In the genomic region with DNA sequence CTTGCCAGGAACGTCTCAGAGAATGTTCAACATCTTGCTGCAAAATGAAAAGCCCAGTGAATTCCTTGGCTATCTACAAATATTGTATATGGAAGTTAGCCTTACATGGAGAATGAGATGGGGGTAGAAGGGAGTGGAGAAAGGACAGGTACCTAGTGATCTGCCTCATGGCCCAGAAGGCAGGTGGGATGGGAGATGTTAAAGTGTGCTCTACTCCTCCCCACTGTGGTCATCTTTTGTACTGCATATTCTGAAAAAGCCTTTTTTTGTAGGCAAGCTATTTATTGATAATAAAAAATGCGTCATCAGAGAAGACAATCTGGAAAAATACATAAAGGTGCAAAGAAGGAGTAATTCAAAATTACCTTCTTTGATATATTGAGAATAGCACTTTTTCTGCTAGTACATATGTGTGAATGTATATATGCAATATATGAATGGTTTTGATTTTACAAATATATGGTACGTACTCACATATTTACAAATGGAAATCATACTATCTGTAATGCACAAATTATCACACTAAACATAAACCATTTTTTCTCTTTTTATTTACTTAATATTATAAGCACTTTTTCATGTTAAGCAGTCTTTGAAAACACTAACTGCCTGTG, we compare ENCODE assay signal across 9 cellular contexts. TPM values are rescaled to one million over a fixed set of nuclear protein-coding genes. Genes with fewer than 3 reads are reported as not detected.
DNase-seq lines count a peak whose midpoint lies in the region; ATAC-seq, FAIRE-seq and TF ChIP-seq lines count a peak whose summit lies in the region.
"Had no signal": no experiment of that assay in that cellular context is flagged by ENCODE, and none has a peak within 500 bp of the region (broad histone marks: within the 10 kb centered on the region; RNA-seq: fewer than 3 reads in every experiment).

No MANE protein-coding gene starts in this region.

- H3K36me3 ChIP-seq in PC-9 (ENCODE audit: low read depth) (no peaks in the 10 kb centered on the region), small intestine (ENCODE audit: control insufficient read depth in 2 of 2, insufficient read depth in 2 of 2, low read length in 2 of 2) (no peaks in the 10 kb centered on the region)

- H3K4me2 ChIP-seq in PC-9: no peak overlapping the region

- DNase-seq in NCI-H526 (lab: John Stamatoyannopoulos, UW) (peak; percentile 18 to 59), NCI-H526 treated with DMSO at 0.1 percent for 48 hours (lab: John Stamatoyannopoulos, UW) (no peak), PC-9 (peak in 1 of 2 experiments; percentile 5), fibroblast of the aortic adventitia (ENCODE audit: low read depth) (peak; percentile 35), small intestine (peak; percentile 56), hepatic stellate cell (ENCODE audit: low spot score) (no peak), caudate nucleus (lab: John Stamatoyannopoulos, UW) (no peak)

- H3K27me3 ChIP-seq in PC-9 (ENCODE audit: insufficient read depth, low read depth): no peaks in the 10 kb centered on the region
- no peaks in the 10 kb centered on the region for H3K27me3 ChIP-seq in small intestine (ENCODE audit: control insufficient read depth in 2 of 2, insufficient read depth in 2 of 2, low read length in 2 of 2)

- H3K4me3 ChIP-seq in PC-9 (no peak overlapping the region), fibroblast of the aortic adventitia (ENCODE audit: low read depth, low read length) (no peak overlapping the region), small intestine (ENCODE audit: low read depth in 1 of 2, low read length in 2 of 2) (no peak overlapping the region)

- H3K9me2 ChIP-seq in PC-9 (ENCODE audit: insufficient read depth): no peaks in the 10 kb centered on the region

- H3K27ac ChIP-seq in PC-9: no peak overlapping the region
- H3K27ac ChIP-seq in small intestine (ENCODE audit: low read depth in 1 of 2, low read length in 1 of 2): no peak overlapping the region
- no peak overlapping the region for H3K27ac ChIP-seq in caudate nucleus (ENCODE audit: low read depth, low read length)

- no TSS peak for BruUV-seq in PC-9 (replicated peaks; lab: Mats Ljungman, UMichigan)

- POLR2A ChIA-PET in PC-9 (lab: Charles Lee; ENCODE audit: unreplicated experiment): no interaction called here

- no peaks in the 10 kb centered on the region for H3K9me3 ChIP-seq in PC-9 (ENCODE audit: insufficient read depth, low read depth)
- no peaks in the 10 kb centered on the region for H3K9me3 ChIP-seq in small intestine (ENCODE audit: control insufficient read depth, low read depth)

- H3K79me2 ChIP-seq in PC-9 (ENCODE audit: low read depth): no peaks in the 10 kb centered on the region

- no peak for FAIRE-seq in small intestine (lab: Jason Lieb, UNC)

- WGBS in small intestine, 3 donors: 64 to 77% (median 64%) methylated on average over 3 of the region's 3 CpGs

- H3F3A ChIP-seq in PC-9 (ENCODE audit: insufficient read depth, low read depth): no peaks in the 10 kb centered on the region

- H4K20me1 ChIP-seq in PC-9 (ENCODE audit: insufficient read depth): no peaks in the 10 kb centered on the region; the same call in 1 of the 2 replicates

- intact Hi-C loops in PC-9 (cut with micrococcal nuclease; ENCODE audit: unreplicated experiment): no loop called here

- CTCF ChIA-PET in PC-9 (lab: Charles Lee): no interaction called here

- no peaks in the 10 kb centered on the region for H3K4me1 ChIP-seq in PC-9 (replicated peaks; ENCODE audit: insufficient read depth)
- no peaks in the 10 kb centered on the region for H3K4me1 ChIP-seq in small intestine (ENCODE audit: control insufficient read depth in 2 of 2, insufficient read depth in 1 of 2, low read depth in 1 of 2, low read length in 1 of 2)

- peak; percentile 68 for ATAC-seq in HG03103 (IDR thresholded peaks at IDR 0.05; ENCODE audit: low read depth, unreplicated experiment)

- no peak overlapping the region for H2AFZ ChIP-seq in PC-9

- TF ChIP-seq CTCF in PC-9 (conservative IDR thresholded peaks at IDR 0.05): peak; percentile 70
- peak; percentile 57 for TF ChIP-seq CTCF in fibroblast of the aortic adventitia (IDR thresholded peaks at IDR 0.05; ENCODE audit: insufficient read depth, low read length)

RNA-seq across cellular contexts. Expression of gene SLC5A9, which starts 19.1 kb away (rescaled TPM):
- total RNA-seq in PC-9 (2021) (not detected in 2 replicates), fibroblast of the aortic adventitia (ENCODE audit: low replicate concordance) (not detected in 2 replicates)
- 100 to 1,000 TPM in 2 of 3 donors, 10 to 100 TPM in 1; 22.3 to 372 (median 188) TPM for polyA plus RNA-seq in small intestine
- total RNA-seq: activated naive CD4-positive, alpha-beta T cell treated with anti-CD3 and anti-CD28 coated beads, Interleukin-2, amount 50 U/mL, for 72 hours had no signal

Comparison
In these comparisons a context has a peak if more than half of its experiments do, and no peak if none do; other contexts are left out.
1. DNase-seq: peak in NCI-H526 (2 of 2), fibroblast of the aortic adventitia (single experiment) and small intestine (single experiment); none in NCI-H526 treated with DMSO at 0.1 percent for 48 hours (single experiment), hepatic stellate cell (single experiment) and caudate nucleus (0 of 61).